ENCODE assay signal across 10 cellular contexts in the genomic region with DNA sequence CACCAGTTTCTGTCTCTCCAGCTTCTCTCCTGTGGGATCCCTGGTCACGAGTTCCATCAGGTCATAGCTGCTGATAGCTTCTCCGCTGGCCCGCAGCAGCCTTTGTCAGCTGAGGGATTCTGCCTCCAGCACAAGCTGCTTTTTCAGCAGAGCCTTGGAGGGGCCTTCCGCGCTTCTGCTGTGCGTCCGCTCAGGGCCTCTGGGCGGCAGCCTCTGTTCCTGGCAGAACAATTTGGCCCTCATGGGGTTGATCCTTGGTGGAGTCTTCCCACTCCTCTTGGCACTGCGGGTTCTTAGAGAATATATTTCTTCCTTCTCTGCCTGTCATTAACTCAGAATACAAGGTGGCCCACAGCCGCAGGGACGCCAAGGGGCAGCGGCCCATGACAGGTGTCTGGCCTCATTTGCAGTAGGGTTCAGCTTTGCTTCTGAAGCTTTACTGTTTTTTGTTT.
DNase-seq lines count a peak whose midpoint lies in the region; ATAC-seq and TF ChIP-seq lines count a peak whose summit lies in the region.
"Had no signal": no experiment of that assay in that cellular context is flagged by ENCODE, and none has a peak within 500 bp of the region (broad histone marks: within the 10 kb centered on the region; RNA-seq: fewer than 3 reads in every experiment).

No MANE protein-coding gene starts in this region.

- peaks cover 2% of the 10 kb centered on the region for H3K4me1 Mint-ChIP-seq in activated T-cell treated with anti-CD3 and anti-CD28 coated beads, Interleukin-2, amount 50 U/mL, for 4 hours (ENCODE audit: low read depth)

- ATAC-seq in activated T-cell treated with anti-CD3 and anti-CD28 coated beads, Interleukin-2, amount 50 U/mL, for 4 hours: no peak
- peak in 1 of 2 donors; percentile 55 for ATAC-seq in upper lobe of left lung (ENCODE audit: low FRiP score in 2 of 2)
- ATAC-seq in GM21825 (IDR thresholded peaks at IDR 0.05; ENCODE audit: unreplicated experiment): no peak
- ATAC-seq in GM18511 (IDR thresholded peaks at IDR 0.05; ENCODE audit: unreplicated experiment): no peak

- H3K27me3 ChIP-seq in fibroblast of lung (ENCODE audit: control insufficient read depth, insufficient read depth, low read length): no peaks in the 10 kb centered on the region
- H3K27me3 ChIP-seq in muscle layer of duodenum (ENCODE audit: low read depth, low read length): no peaks in the 10 kb centered on the region
- H3K27me3 ChIP-seq in upper lobe of left lung: no peaks in the 10 kb centered on the region

- peaks cover 7% of the 10 kb centered on the region for H3K4me1 ChIP-seq in fibroblast of lung (ENCODE audit: control insufficient read depth, extremely low read depth, insufficient read depth, low read length)
- peaks cover 9 to 20% of the 10 kb centered on the region in 2 donors for H3K4me1 ChIP-seq in muscle layer of duodenum (ENCODE audit: control insufficient read depth in 1 of 2, insufficient read depth in 2 of 2, low read length in 2 of 2)
- peaks cover 12 to 25% (median 17%) of the 10 kb centered on the region in 4 donors for H3K4me1 ChIP-seq in upper lobe of left lung

- peaks cover 55% of the 10 kb centered on the region for H3K36me3 Mint-ChIP-seq in activated T-cell treated with anti-CD3 and anti-CD28 coated beads, Interleukin-2, amount 50 U/mL, for 4 hours (ENCODE audit: insufficient read depth)

- no peak for TF ChIP-seq EP300 in upper lobe of left lung (IDR thresholded peaks at IDR 0.05)

- H4K20me1 ChIP-seq in fibroblast of lung (ENCODE audit: control insufficient read depth, extremely low read depth, insufficient read depth, low read length): no peaks in the 10 kb centered on the region

- no peaks in the 10 kb centered on the region for H3K79me2 ChIP-seq in fibroblast of lung (ENCODE audit: control insufficient read depth, insufficient read depth, low read length)

- no peak overlapping the region for H2AFZ ChIP-seq in fibroblast of lung (ENCODE audit: low read length)

- H3K9me3 ChIP-seq in fibroblast of lung (ENCODE audit: control insufficient read depth, insufficient read depth, low read depth, low read length) (no peaks in the 10 kb centered on the region), muscle layer of duodenum (ENCODE audit: control insufficient read depth in 1 of 2, low read length in 2 of 2) (no peaks in the 10 kb centered on the region), upper lobe of left lung (no peaks in the 10 kb centered on the region)

- no peak for TF ChIP-seq POLR2A in upper lobe of left lung (IDR thresholded peaks at IDR 0.05)

- peak overlapping the region; percentile 78 for H3K4me2 ChIP-seq in fibroblast of lung (ENCODE audit: extremely low read depth, insufficient read depth, low read length)

- TF ChIP-seq CTCF in fibroblast of lung (conservative IDR thresholded peaks at IDR 0.05 in 1 of 2, IDR thresholded peaks at IDR 0.05 in 1 of 2; ENCODE audit: low read depth in 1 of 2, low read length in 2 of 2): peak in 1 of 2 donors; percentile 23
- TF ChIP-seq CTCF in upper lobe of left lung (IDR thresholded peaks at IDR 0.05): peak in 1 of 6 experiments; percentile 18

- H3K36me3 ChIP-seq in fibroblast of lung (ENCODE audit: control insufficient read depth, insufficient read depth, low read length) (peaks cover 1% of the 10 kb centered on the region), muscle layer of duodenum (ENCODE audit: control insufficient read depth in 1 of 2, insufficient read depth in 2 of 2, low read length in 2 of 2) (peaks cover 20 to 32% of the 10 kb centered on the region in 2 donors), upper lobe of left lung (peaks cover 2 to 37% (median 20%) of the 10 kb centered on the region in 4 donors)

- H3K9ac ChIP-seq in fibroblast of lung (ENCODE audit: insufficient read depth, low read length): no peak overlapping the region

- H3K9me3 Mint-ChIP-seq in activated T-cell treated with anti-CD3 and anti-CD28 coated beads, Interleukin-2, amount 50 U/mL, for 4 hours: no peaks in the 10 kb centered on the region

- H3K4me3 Mint-ChIP-seq in activated T-cell treated with anti-CD3 and anti-CD28 coated beads, Interleukin-2, amount 50 U/mL, for 4 hours: no peak overlapping the region
- H3K4me3 Mint-ChIP-seq: B cell had no signal

- no peaks in the 10 kb centered on the region for H3K27me3 Mint-ChIP-seq in activated T-cell treated with anti-CD3 and anti-CD28 coated beads, Interleukin-2, amount 50 U/mL, for 4 hours (ENCODE audit: low read depth)
- H3K27me3 Mint-ChIP-seq: B cell had no signal

- H3K27ac ChIP-seq in fibroblast of lung (ENCODE audit: insufficient read depth, low read length): peak overlapping the region; percentile 67
- H3K27ac ChIP-seq in muscle layer of duodenum (ENCODE audit: low read length): no peak overlapping the region
- peak overlapping the region; percentile 29 to 71 (median 58) for H3K27ac ChIP-seq in upper lobe of left lung

- peak; percentile 4 for DNase-seq in activated T-cell treated with anti-CD3 and anti-CD28 coated beads, Interleukin-2, amount 50 U/mL, for 4 hours
- no peak for DNase-seq in activated T-cell treated with anti-CD3 and anti-CD28 coated beads, Interleukin-2, amount 50 U/mL, for 1 hour
- DNase-seq in fibroblast of lung (ENCODE audit: low read depth in 2 of 2) (peak in 1 of 2 donors; percentile 38), upper lobe of left lung (peak in 1 of 2 donors; percentile 69), NCI-H1694 (lab: John Stamatoyannopoulos, UW) (no peak)
- DNase-seq: activated naive CD4-positive, alpha-beta T cell treated with anti-CD3 and anti-CD28 coated beads, Interleukin-2, amount 50 U/mL, for 16 hours had no signal

- 72 to 78% methylated on average over 11 to 12 of the region's 12 CpGs for WGBS in upper lobe of left lung, 2 donors

- H3K4me3 ChIP-seq in fibroblast of lung (replicated peaks in 1 of 4; ENCODE audit: control extremely low read depth in 1 of 4, insufficient read depth in 1 of 4, low read depth in 3 of 4, low read length in 4 of 4) (peak overlapping the region in 2 of 4 experiments; percentile 14 to 30), muscle layer of duodenum (ENCODE audit: low read depth in 1 of 2, low read length in 2 of 2) (peak overlapping the region; percentile 21 to 39), upper lobe of left lung (peak overlapping the region in 2 of 4 donors; percentile 21 to 30)
